Comparison of ENCODE assay signal across 35 cellular contexts in genomic region chr1:4693891-4694290, GRCh38. TPM values are rescaled to one million over a fixed set of nuclear protein-coding genes. Genes with fewer than 3 reads are reported as not detected.
"Had no signal": no experiment of that assay in that cellular context is flagged by ENCODE, and none has a peak within 500 bp of the region (broad histone marks: within the 10 kb centered on the region; RNA-seq: fewer than 3 reads in every experiment).

No MANE protein-coding gene starts in this region.

- H3K27ac ChIP-seq: ascending aorta, cardiac muscle cell, VCaP had no signal

- H3K4me1 ChIP-seq: ascending aorta had no signal

- H3K36me3 ChIP-seq: ascending aorta, cardiac muscle cell had no signal

- H3K27ac Mint-ChIP-seq: activated B cell treated with CpG ODN at 0.5 μM for 24 hours; activated CD4-positive, alpha-beta memory T cell treated with anti-CD3 and anti-CD28 coated beads, Interleukin-2, amount 10 ng/mL, durations not matched to agents 7 days and 5 days; activated CD4-positive, alpha-beta T cell treated with anti-CD3 and anti-CD28 coated beads, Interleukin-2, amount 10 ng/mL, durations not matched to agents 7 days and 5 days; activated CD8-positive, alpha-beta memory T cell treated with anti-CD3 and anti-CD28 coated beads, Interleukin-2, amount 10 ng/mL, durations not matched to agents 7 days and 5 days; activated CD8-positive, alpha-beta T cell treated with anti-CD3 and anti-CD28 coated beads, Interleukin-2, amount 10 ng/mL, durations not matched to agents 7 days and 5 days; activated naive CD4-positive, alpha-beta T cell treated with anti-CD3 and anti-CD28 coated beads, Interleukin-2, amount 10 ng/mL, durations not matched to agents 7 days and 5 days; activated naive CD4-positive, alpha-beta T cell treated with anti-CD3 and anti-CD28 coated beads, Interleukin-2, amount 50 U/mL, for 24 hours; activated naive CD8-positive, alpha-beta T cell; activated naive CD8-positive, alpha-beta T cell treated with anti-CD3 and anti-CD28 coated beads, Interleukin-2, amount 10 ng/mL, durations not matched to agents 7 days and 5 days; activated naive CD8-positive, alpha-beta T cell treated with anti-CD3 and anti-CD28 coated beads, Interleukin-2, amount 50 U/mL, for 24 hours; activated T-cell treated with anti-CD3 and anti-CD28 coated beads, Interleukin-2, amount 50 U/mL, for 24 hours; activated T-helper 2 cell treated with anti-CD3 and anti-CD28 coated beads, Interferon-gamma antibody, Interleukin-2, Interleukin-4, amounts not matched to agents 10 μg/mL and 5 μg/mL and 100 μg/mL, durations not matched to agents 14 hours and 24 hours and 36 hours; T-helper 1 cell treated with Interleukin-12 subunit alpha and Interleukin-12 subunit beta and Interleukin-4 antibody, amounts not matched to agents 30 μg/mL and 1 μg/mL, for 36 hours; T-helper 2 cell treated with Interferon-gamma antibody and Interleukin-4, amounts not matched to agents 5 μg/mL and 100 μg/mL, for 36 hours had no signal

- H3K4me3 ChIP-seq: ascending aorta, cardiac muscle cell had no signal

- ATAC-seq: activated CD8-positive, alpha-beta memory T cell treated with anti-CD3 and anti-CD28 coated beads, Interleukin-2, amount 10 ng/mL, durations not matched to agents 7 days and 5 days; activated CD8-positive, alpha-beta T cell treated with anti-CD3 and anti-CD28 coated beads, Interleukin-2, amount 10 ng/mL, durations not matched to agents 7 days and 5 days; activated naive CD8-positive, alpha-beta T cell treated with anti-CD3 and anti-CD28 coated beads, Interleukin-2, amount 50 U/mL, for 24 hours had no signal

- DNase-seq: activated B cell treated with CpG ODN at 0.5 μM for 24 hours; activated CD4-positive, alpha-beta memory T cell treated with anti-CD3 and anti-CD28 coated beads, Interleukin-2, amount 10 ng/mL, durations not matched to agents 7 days and 5 days; activated CD4-positive, alpha-beta T cell treated with anti-CD3 and anti-CD28 coated beads for 48 hours; activated CD4-positive, alpha-beta T cell treated with anti-CD3 and anti-CD28 coated beads, Interleukin-2, amount 10 ng/mL, durations not matched to agents 7 days and 5 days; activated CD4-positive, alpha-beta T cell treated with anti-CD3 and anti-CD28 coated beads, Interleukin-2, amount 50 U/mL, for 48 hours; activated CD4-positive, CD25-positive, alpha-beta regulatory T cell treated with anti-CD3 and anti-CD28 coated beads, Interleukin-2, amount 50 U/mL, for 72 hours; activated CD8-positive, alpha-beta memory T cell treated with anti-CD3 and anti-CD28 coated beads for 24 hours; activated CD8-positive, alpha-beta memory T cell treated with anti-CD3 and anti-CD28 coated beads, Interleukin-2, amount 10 ng/mL, durations not matched to agents 7 days and 5 days; activated CD8-positive, alpha-beta memory T cell treated with anti-CD3 and anti-CD28 coated beads, Interleukin-2, amount 50 U/mL, for 48 hours; activated CD8-positive, alpha-beta T cell treated with anti-CD3 and anti-CD28 coated beads, Interleukin-2, amount 10 ng/mL, durations not matched to agents 7 days and 5 days; activated effector memory CD4-positive, alpha-beta T cell treated with Interleukin-2 at 50 U/mL for 16 hours; activated gamma-delta T cell; activated naive CD4-positive, alpha-beta T cell treated with anti-CD3 and anti-CD28 coated beads, Interleukin-2, amount 10 ng/mL, durations not matched to agents 7 days and 5 days; activated naive CD4-positive, alpha-beta T cell treated with Interleukin-2 at 50 U/mL for 16 hours; activated naive CD8-positive, alpha-beta T cell treated with anti-CD3 and anti-CD28 coated beads, Interleukin-2, amount 10 ng/mL, durations not matched to agents 7 days and 5 days; activated naive CD8-positive, alpha-beta T cell treated with anti-CD3 and anti-CD28 coated beads, Interleukin-2, amount 50 U/mL, for 24 hours; activated T-cell treated with anti-CD3 and anti-CD28 coated beads, Interleukin-2, amount 50 U/mL, for 24 hours; activated T-cell treated with anti-CD3 and anti-CD28 coated beads, Interleukin-2, amount 50 U/mL, for 48 hours; amygdala; anterior cingulate cortex; caudate nucleus; cerebellar nuclear complex; T-helper 1 cell; T-helper 2 cell; T-helper 9 cell had no signal

- H3K4me3 Mint-ChIP-seq: activated B cell treated with CpG ODN at 0.5 μM for 24 hours; activated CD4-positive, alpha-beta memory T cell treated with anti-CD3 and anti-CD28 coated beads, Interleukin-2, amount 10 ng/mL, durations not matched to agents 7 days and 5 days; activated CD4-positive, alpha-beta T cell treated with anti-CD3 and anti-CD28 coated beads, Interleukin-2, amount 10 ng/mL, durations not matched to agents 7 days and 5 days; activated CD8-positive, alpha-beta memory T cell treated with anti-CD3 and anti-CD28 coated beads, Interleukin-2, amount 10 ng/mL, durations not matched to agents 7 days and 5 days; activated CD8-positive, alpha-beta T cell treated with anti-CD3 and anti-CD28 coated beads, Interleukin-2, amount 10 ng/mL, durations not matched to agents 7 days and 5 days; activated naive CD4-positive, alpha-beta T cell treated with anti-CD3 and anti-CD28 coated beads, Interleukin-2, amount 10 ng/mL, durations not matched to agents 7 days and 5 days; activated naive CD4-positive, alpha-beta T cell treated with anti-CD3 and anti-CD28 coated beads, Interleukin-2, amount 50 U/mL, for 24 hours; activated naive CD8-positive, alpha-beta T cell; activated naive CD8-positive, alpha-beta T cell treated with anti-CD3 and anti-CD28 coated beads, Interleukin-2, amount 10 ng/mL, durations not matched to agents 7 days and 5 days; activated naive CD8-positive, alpha-beta T cell treated with anti-CD3 and anti-CD28 coated beads, Interleukin-2, amount 50 U/mL, for 24 hours; activated T-cell treated with anti-CD3 and anti-CD28 coated beads, Interleukin-2, amount 50 U/mL, for 24 hours; central memory CD8-positive, alpha-beta T cell; T-helper 1 cell treated with Interleukin-12 subunit alpha and Interleukin-12 subunit beta and Interleukin-4 antibody, amounts not matched to agents 30 μg/mL and 1 μg/mL, for 36 hours; T-helper 2 cell treated with Interferon-gamma antibody and Interleukin-4, amounts not matched to agents 5 μg/mL and 100 μg/mL, for 36 hours had no signal

- H3K9me3 ChIP-seq: ascending aorta had no signal

- H3K27me3 ChIP-seq: ascending aorta, cardiac muscle cell had no signal

- H3K4me1 Mint-ChIP-seq: activated B cell treated with CpG ODN at 0.5 μM for 24 hours; activated CD4-positive, alpha-beta memory T cell treated with anti-CD3 and anti-CD28 coated beads, Interleukin-2, amount 10 ng/mL, durations not matched to agents 7 days and 5 days; activated CD4-positive, alpha-beta T cell treated with anti-CD3 and anti-CD28 coated beads, Interleukin-2, amount 10 ng/mL, durations not matched to agents 7 days and 5 days; activated CD8-positive, alpha-beta memory T cell treated with anti-CD3 and anti-CD28 coated beads, Interleukin-2, amount 10 ng/mL, durations not matched to agents 7 days and 5 days; activated naive CD4-positive, alpha-beta T cell treated with anti-CD3 and anti-CD28 coated beads, Interleukin-2, amount 10 ng/mL, durations not matched to agents 7 days and 5 days; activated naive CD4-positive, alpha-beta T cell treated with anti-CD3 and anti-CD28 coated beads, Interleukin-2, amount 50 U/mL, for 24 hours; activated naive CD8-positive, alpha-beta T cell treated with anti-CD3 and anti-CD28 coated beads, Interleukin-2, amount 10 ng/mL, durations not matched to agents 7 days and 5 days; activated naive CD8-positive, alpha-beta T cell treated with anti-CD3 and anti-CD28 coated beads, Interleukin-2, amount 50 U/mL, for 24 hours; central memory CD8-positive, alpha-beta T cell had no signal

- H3K9me3 Mint-ChIP-seq: activated B cell treated with CpG ODN at 0.5 μM for 24 hours; activated CD4-positive, alpha-beta memory T cell treated with anti-CD3 and anti-CD28 coated beads, Interleukin-2, amount 10 ng/mL, durations not matched to agents 7 days and 5 days; activated CD4-positive, alpha-beta T cell treated with anti-CD3 and anti-CD28 coated beads, Interleukin-2, amount 10 ng/mL, durations not matched to agents 7 days and 5 days; activated naive CD4-positive, alpha-beta T cell treated with anti-CD3 and anti-CD28 coated beads, Interleukin-2, amount 10 ng/mL, durations not matched to agents 7 days and 5 days; activated naive CD4-positive, alpha-beta T cell treated with anti-CD3 and anti-CD28 coated beads, Interleukin-2, amount 50 U/mL, for 24 hours; activated naive CD8-positive, alpha-beta T cell treated with anti-CD3 and anti-CD28 coated beads, Interleukin-2, amount 10 ng/mL, durations not matched to agents 7 days and 5 days; activated naive CD8-positive, alpha-beta T cell treated with anti-CD3 and anti-CD28 coated beads, Interleukin-2, amount 50 U/mL, for 24 hours; activated T-cell treated with anti-CD3 and anti-CD28 coated beads, Interleukin-2, amount 50 U/mL, for 24 hours; activated T-helper 2 cell treated with anti-CD3 and anti-CD28 coated beads, Interferon-gamma antibody, Interleukin-2, Interleukin-4, amounts not matched to agents 10 μg/mL and 5 μg/mL and 100 μg/mL, durations not matched to agents 14 hours and 24 hours and 36 hours; central memory CD8-positive, alpha-beta T cell; T-helper 1 cell treated with Interleukin-12 subunit alpha and Interleukin-12 subunit beta and Interleukin-4 antibody, amounts not matched to agents 30 μg/mL and 1 μg/mL, for 36 hours; T-helper 2 cell treated with Interferon-gamma antibody and Interleukin-4, amounts not matched to agents 5 μg/mL and 100 μg/mL, for 36 hours had no signal

- H3K36me3 Mint-ChIP-seq: activated CD8-positive, alpha-beta memory T cell treated with anti-CD3 and anti-CD28 coated beads, Interleukin-2, amount 10 ng/mL, durations not matched to agents 7 days and 5 days; activated naive CD4-positive, alpha-beta T cell treated with anti-CD3 and anti-CD28 coated beads, Interleukin-2, amount 10 ng/mL, durations not matched to agents 7 days and 5 days; activated naive CD4-positive, alpha-beta T cell treated with anti-CD3 and anti-CD28 coated beads, Interleukin-2, amount 50 U/mL, for 24 hours; activated naive CD8-positive, alpha-beta T cell; activated naive CD8-positive, alpha-beta T cell treated with anti-CD3 and anti-CD28 coated beads, Interleukin-2, amount 10 ng/mL, durations not matched to agents 7 days and 5 days; brain had no signal

- H3K27me3 Mint-ChIP-seq: activated B cell treated with CpG ODN at 0.5 μM for 24 hours; activated CD4-positive, alpha-beta memory T cell treated with anti-CD3 and anti-CD28 coated beads, Interleukin-2, amount 10 ng/mL, durations not matched to agents 7 days and 5 days; activated CD4-positive, alpha-beta T cell treated with anti-CD3 and anti-CD28 coated beads, Interleukin-2, amount 10 ng/mL, durations not matched to agents 7 days and 5 days; activated CD8-positive, alpha-beta memory T cell treated with anti-CD3 and anti-CD28 coated beads, Interleukin-2, amount 10 ng/mL, durations not matched to agents 7 days and 5 days; activated naive CD4-positive, alpha-beta T cell treated with anti-CD3 and anti-CD28 coated beads, Interleukin-2, amount 10 ng/mL, durations not matched to agents 7 days and 5 days; activated naive CD4-positive, alpha-beta T cell treated with anti-CD3 and anti-CD28 coated beads, Interleukin-2, amount 50 U/mL, for 24 hours; activated naive CD8-positive, alpha-beta T cell; activated naive CD8-positive, alpha-beta T cell treated with anti-CD3 and anti-CD28 coated beads, Interleukin-2, amount 10 ng/mL, durations not matched to agents 7 days and 5 days; activated naive CD8-positive, alpha-beta T cell treated with anti-CD3 and anti-CD28 coated beads, Interleukin-2, amount 50 U/mL, for 24 hours; activated T-cell treated with anti-CD3 and anti-CD28 coated beads, Interleukin-2, amount 50 U/mL, for 24 hours had no signal

RNA-seq across cellular contexts. Expression of gene AJAP1, which starts 39.5 kb away (rescaled TPM):
- total RNA-seq: activated B cell treated with CpG ODN at 0.5 μM for 24 hours; activated CD4-positive, alpha-beta memory T cell treated with anti-CD3 and anti-CD28 coated beads, Interleukin-2, amount 10 ng/mL, durations not matched to agents 7 days and 5 days; activated CD4-positive, alpha-beta T cell treated with anti-CD3 and anti-CD28 coated beads, Interleukin-2, amount 10 ng/mL, durations not matched to agents 7 days and 5 days; activated CD8-positive, alpha-beta memory T cell treated with anti-CD3 and anti-CD28 coated beads, Interleukin-2, amount 10 ng/mL, durations not matched to agents 7 days and 5 days; activated CD8-positive, alpha-beta T cell treated with anti-CD3 and anti-CD28 coated beads, Interleukin-2, amount 10 ng/mL, durations not matched to agents 7 days and 5 days; activated naive CD8-positive, alpha-beta T cell treated with anti-CD3 and anti-CD28 coated beads, Interleukin-2, amount 10 ng/mL, durations not matched to agents 7 days and 5 days; activated T-helper 2 cell treated with anti-CD3 and anti-CD28 coated beads, Interferon-gamma antibody, Interleukin-2, Interleukin-4, amounts not matched to agents 10 μg/mL and 5 μg/mL and 100 μg/mL, durations not matched to agents 14 hours and 24 hours and 36 hours; cardiac muscle cell had no signal
- polyA plus RNA-seq: cardiac muscle cell had no signal
